ENCODE assay signal across 1 cellular context in genomic region chr13:48769107-48769704, GRCh38.
A peak's percentile ranks its signal among the peaks of the same experiment; 100 is the strongest.
TF ChIP-seq lines count a peak whose summit lies in the region.

No MANE protein-coding gene starts in this region.

TF ChIP-seq in K562, 482 proteins besides CTCF, POLR2A, EP300 and RAD21 (continued from another document):
- TF ChIP-seq MLLT1 (IDR thresholded peaks at IDR 0.05), result peak in 1 of 2 experiments; percentile 80; a peak in 2 of 4 replicates
- no peak for TF ChIP-seq MAFK (IDR thresholded peaks at IDR 0.05; ENCODE audit: low read length)
- TF ChIP-seq ZNF436 (CRISPR knock-in tag; IDR thresholded peaks at IDR 0.05), result no peak
- TF ChIP-seq JUND (IDR thresholded peaks at IDR 0.05; ENCODE audit: borderline replicate concordance, low read depth, low read length), result 0 out of 2 replicates have a peak, but pooled peaks have one; percentile 21
- TF ChIP-seq JUND (tag; IDR thresholded peaks at IDR 0.05; ENCODE audit: borderline replicate concordance, low read depth, low read length), result no peak
- no peak for TF ChIP-seq BMI1 (IDR thresholded peaks at IDR 0.05; ENCODE audit: low read length)
- TF ChIP-seq CEBPG (CRISPR knock-in tag; IDR thresholded peaks at IDR 0.05), result no peak
- TF ChIP-seq CEBPG (tag; conservative IDR thresholded peaks at IDR 0.05 in 1 of 2, IDR thresholded peaks at IDR 0.05 in 1 of 2), result peak in 1 of 2 experiments; percentile 43; a peak in 1 of 4 replicates
- TF ChIP-seq STAG1 (CRISPR knock-in tag; IDR thresholded peaks at IDR 0.05; ENCODE audit: borderline replicate concordance), result peak; percentile 92; the same call in 1 of the 2 replicates
- TF ChIP-seq ZBTB17 (CRISPR knock-in tag; IDR thresholded peaks at IDR 0.05), result peak; percentile 40; the same call in 1 of the 2 replicates
- peak; percentile 93 for TF ChIP-seq SMC3 (conservative IDR thresholded peaks at IDR 0.05; ENCODE audit: insufficient read depth, low read depth, low read length)
